ENCODE assay signal across 1 cellular context in genomic region chr6:158232445-158233213, GRCh38.
TF ChIP-seq lines count a peak whose summit lies in the region.

No MANE protein-coding gene starts in this region.

TF ChIP-seq in WTC11, 78 proteins besides CTCF, POLR2A, EP300 and RAD21 (continued from another document):
- TF ChIP-seq ERG (CRISPR knock-in tag; IDR thresholded peaks at IDR 0.05) (no peak), AR (CRISPR knock-in tag; IDR thresholded peaks at IDR 0.05) (no peak), AFF4 (CRISPR knock-in tag; IDR thresholded peaks at IDR 0.05; ENCODE audit: borderline replicate concordance) (no peak), USF1 (CRISPR knock-in tag; IDR thresholded peaks at IDR 0.05) (peak; percentile 32; the same call in 1 of the 2 replicates), ATF2 (CRISPR knock-in tag; IDR thresholded peaks at IDR 0.05; ENCODE audit: borderline replicate concordance, low read depth) (no peak), SMAD4 (CRISPR knock-in tag; IDR thresholded peaks at IDR 0.05) (no peak), CREM (CRISPR knock-in tag; IDR thresholded peaks at IDR 0.05) (no peak), RELA (CRISPR knock-in tag; IDR thresholded peaks at IDR 0.05; ENCODE audit: borderline replicate concordance) (no peak), CREB1 (CRISPR knock-in tag; IDR thresholded peaks at IDR 0.05) (no peak), IRF1 (CRISPR knock-in tag; IDR thresholded peaks at IDR 0.05) (no peak), SP1 (CRISPR knock-in tag; conservative IDR thresholded peaks at IDR 0.05) (no peak), TCF7 (CRISPR knock-in tag; IDR thresholded peaks at IDR 0.05; ENCODE audit: low read depth) (no peak), STAT6 (CRISPR knock-in tag; conservative IDR thresholded peaks at IDR 0.05; ENCODE audit: low read depth) (no peak), MAX (CRISPR knock-in tag; IDR thresholded peaks at IDR 0.05) (peak; percentile 47; the same call in 1 of the 2 replicates), NFYB (CRISPR knock-in tag; conservative IDR thresholded peaks at IDR 0.05; ENCODE audit: low read depth) (no peak), ZNF396 (CRISPR knock-in tag; IDR thresholded peaks at IDR 0.05; ENCODE audit: borderline replicate concordance) (no peak), FOXK1 (CRISPR knock-in tag; IDR thresholded peaks at IDR 0.05) (0 out of 2 replicates have a peak, but pooled peaks have one; percentile 35), HMGA2 (CRISPR knock-in tag; IDR thresholded peaks at IDR 0.05) (no peak), GRHL2 (CRISPR knock-in tag; IDR thresholded peaks at IDR 0.05; ENCODE audit: insufficient replicate concordance, severe bottlenecking) (no peak), ATF3 (CRISPR knock-in tag; conservative IDR thresholded peaks at IDR 0.05) (no peak), ZNF121 (CRISPR knock-in tag; IDR thresholded peaks at IDR 0.05) (no peak), TP53 (CRISPR knock-in tag; IDR thresholded peaks at IDR 0.05) (no peak), MLX (CRISPR knock-in tag; IDR thresholded peaks at IDR 0.05) (no peak), EMX1 (CRISPR knock-in tag; IDR thresholded peaks at IDR 0.05) (no peak)
